Comparison of ENCODE assay signal across 12 cellular contexts in the genomic region with DNA sequence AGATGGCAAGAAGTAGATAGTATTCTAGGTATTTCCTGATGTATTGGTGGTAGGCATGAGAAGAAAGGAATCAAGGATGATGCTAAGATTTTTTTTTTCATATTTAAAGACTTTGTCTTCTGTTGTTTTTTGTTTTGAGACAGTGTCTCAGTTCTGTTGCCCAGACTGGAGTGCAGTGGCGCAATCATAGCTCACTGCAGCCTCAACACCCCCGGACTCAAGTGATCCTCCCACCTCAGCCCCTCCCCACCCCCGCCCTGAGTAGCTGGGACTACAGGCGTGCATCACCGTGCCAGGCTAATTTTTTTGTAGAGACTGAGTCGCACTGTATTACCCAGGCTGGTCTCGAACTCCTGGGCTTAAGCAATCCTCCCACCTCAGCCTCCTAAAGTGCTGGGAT. TPM values are rescaled to one million over a fixed set of nuclear protein-coding genes. Genes with fewer than 3 reads are reported as not detected.
DNase-seq lines count a peak whose midpoint lies in the region; ATAC-seq and TF ChIP-seq lines count a peak whose summit lies in the region.
"Had no signal": no experiment of that assay in that cellular context is flagged by ENCODE, and none has a peak within 500 bp of the region (broad histone marks: within the 10 kb centered on the region; RNA-seq: fewer than 3 reads in every experiment).

No MANE protein-coding gene starts in this region.

- H3K36me3 ChIP-seq in CD4-positive, alpha-beta memory T cell (ENCODE audit: insufficient read depth, low read length): no peaks in the 10 kb centered on the region
- peaks cover 0 to 7% (median 0%) of the 10 kb centered on the region in 3 experiments for H3K36me3 ChIP-seq in naive thymus-derived CD4-positive, alpha-beta T cell (ENCODE audit: control insufficient read depth in 2 of 3, insufficient read depth in 3 of 3, low read length in 3 of 3)

- no peak for ATAC-seq in activated T-helper 17 cell treated with anti-CD3 and anti-CD28 coated beads, Interleukin-2, amount 50 U/mL, for 72 hours (replicated peaks)
- no peak for ATAC-seq in naive thymus-derived CD4-positive, alpha-beta T cell
- ATAC-seq: HCT116 had no signal

- no peaks in the 10 kb centered on the region for H3K27me3 Mint-ChIP-seq in CD4-positive, alpha-beta memory T cell
- no peaks in the 10 kb centered on the region for H3K27me3 Mint-ChIP-seq in activated T-helper 17 cell treated with anti-CD3 and anti-CD28 coated beads, Interleukin-2, amount 50 U/mL, for 72 hours
- H3K27me3 Mint-ChIP-seq in naive thymus-derived CD4-positive, alpha-beta T cell: no peaks in the 10 kb centered on the region

- intact Hi-C loops in CD4-positive, alpha-beta memory T cell (cut with micrococcal nuclease): loop anchor here (5.0 kb wide), 4 partner anchors 51 to 236 kb away; partner anchors contain the start of genes AKR7A2, EMC1, MRTO4 and SLC66A1
- intact Hi-C loops in naive thymus-derived CD4-positive, alpha-beta T cell (cut with micrococcal nuclease): loop anchor here in 1 of 2 donors (10.0 kb wide), 1 partner anchor 533 kb away; the partner anchor contains the start of gene IFFO2

- peaks cover 10 to 17% of the 10 kb centered on the region in 2 donors for H3K36me3 Mint-ChIP-seq in CD4-positive, alpha-beta memory T cell
- H3K36me3 Mint-ChIP-seq in activated T-helper 17 cell treated with anti-CD3 and anti-CD28 coated beads, Interleukin-2, amount 50 U/mL, for 72 hours (ENCODE audit: low read depth): peaks cover 18% of the 10 kb centered on the region
- peaks cover 0 to 14% (median 11%) of the 10 kb centered on the region in 5 donors for H3K36me3 Mint-ChIP-seq in naive thymus-derived CD4-positive, alpha-beta T cell

- no peaks in the 10 kb centered on the region for H3K27me3 ChIP-seq in CD4-positive, alpha-beta memory T cell (ENCODE audit: insufficient read depth, low read length)
- H3K27me3 ChIP-seq in naive thymus-derived CD4-positive, alpha-beta T cell (ENCODE audit: control insufficient read depth in 2 of 2, insufficient read depth in 2 of 2, low read length in 2 of 2): no peaks in the 10 kb centered on the region

- H3K4me3 Mint-ChIP-seq in CD4-positive, alpha-beta memory T cell: peak overlapping the region in 5 of 8 donors; percentile 42 to 82 (median 77)
- peak overlapping the region; percentile 94 for H3K4me3 Mint-ChIP-seq in activated T-helper 17 cell treated with anti-CD3 and anti-CD28 coated beads, Interleukin-2, amount 50 U/mL, for 72 hours
- H3K4me3 Mint-ChIP-seq in naive thymus-derived CD4-positive, alpha-beta T cell: peak overlapping the region in 9 of 10 donors; percentile 56 to 97 (median 87)

- peak overlapping the region; percentile 22 for H3K27ac ChIP-seq in CD4-positive, alpha-beta memory T cell (ENCODE audit: low read depth, low read length)
- H3K27ac ChIP-seq in naive thymus-derived CD4-positive, alpha-beta T cell (ENCODE audit: low read depth, low read length): peak overlapping the region; percentile 61

- DNase-seq in AG10803 (ENCODE audit: low read depth) (peak; percentile 39), NCI-H1694 (lab: John Stamatoyannopoulos, UW) (no peak), HUDEP-2 (lab: John Stamatoyannopoulos, UW; ENCODE audit: unreplicated experiment in 76 of 76) (no peak), iPS-NIHi7 (ENCODE audit: extremely low spot score) (no peak), H4 (ENCODE audit: low spot score) (no peak)
- DNase-seq in CD4-positive, alpha-beta memory T cell: no peak
- DNase-seq in naive thymus-derived CD4-positive, alpha-beta T cell: peak in 1 of 9 donors; percentile 48
- DNase-seq: caudate nucleus, GF-D8, NCI-H1436 had no signal

- CTCF ChIA-PET in CD4-positive, alpha-beta memory T cell (lab: Charles Lee; ENCODE audit: partially characterized antibody): interaction anchor here (0.8 to 4.7 kb wide), 19 partner anchors 15 to 167 kb away, joined by 3 to 55 read pairs (median 4); no protein-coding TSS in a partner anchor
- CTCF ChIA-PET in naive thymus-derived CD4-positive, alpha-beta T cell (lab: Charles Lee): interaction anchor here (0.5 to 2.7 kb wide), 15 partner anchors 11 to 165 kb away, joined by 3 to 11 read pairs (median 4); no protein-coding TSS in a partner anchor

- peak overlapping the region; percentile 76 to 96 (median 91) for H3K27ac Mint-ChIP-seq in CD4-positive, alpha-beta memory T cell
- H3K27ac Mint-ChIP-seq in activated T-helper 17 cell treated with anti-CD3 and anti-CD28 coated beads, Interleukin-2, amount 50 U/mL, for 72 hours: no peak overlapping the region
- H3K27ac Mint-ChIP-seq in naive thymus-derived CD4-positive, alpha-beta T cell: peak overlapping the region in 8 of 9 donors; percentile 76 to 97 (median 90)

- H3K4me1 Mint-ChIP-seq in CD4-positive, alpha-beta memory T cell: peaks cover 32 to 65% (median 50%) of the 10 kb centered on the region in 4 donors
- peaks cover 29% of the 10 kb centered on the region for H3K4me1 Mint-ChIP-seq in activated T-helper 17 cell treated with anti-CD3 and anti-CD28 coated beads, Interleukin-2, amount 50 U/mL, for 72 hours
- H3K4me1 Mint-ChIP-seq in naive thymus-derived CD4-positive, alpha-beta T cell: peaks cover 41 to 67% (median 63%) of the 10 kb centered on the region in 7 donors

- H3K4me1 ChIP-seq in CD4-positive, alpha-beta memory T cell (ENCODE audit: insufficient read depth, low read length): peaks cover 37% of the 10 kb centered on the region
- peaks cover 29 to 33% of the 10 kb centered on the region in 2 donors for H3K4me1 ChIP-seq in naive thymus-derived CD4-positive, alpha-beta T cell (ENCODE audit: control insufficient read depth in 2 of 2, insufficient read depth in 2 of 2, low read length in 2 of 2)

- POLR2A ChIA-PET in CD4-positive, alpha-beta memory T cell (lab: Charles Lee; ENCODE audit: partially characterized antibody): interaction anchor here (0.7 to 23.9 kb wide), 8 partner anchors 12 to 159 kb away, joined by 3 to 734 read pairs (median 11); a partner anchor contains a TSS
- POLR2A ChIA-PET in naive thymus-derived CD4-positive, alpha-beta T cell (lab: Charles Lee): interaction anchor here (0.7 to 13.5 kb wide), 8 partner anchors 15 to 157 kb away, joined by 3 to 492 read pairs (median 3); a partner anchor contains a TSS

- no peaks in the 10 kb centered on the region for H3K9me3 ChIP-seq in CD4-positive, alpha-beta memory T cell (ENCODE audit: control insufficient read depth in 1 of 2, low read length in 2 of 2)
- H3K9me3 ChIP-seq in naive thymus-derived CD4-positive, alpha-beta T cell (ENCODE audit: control insufficient read depth in 2 of 3, low read length in 3 of 3): no peaks in the 10 kb centered on the region

- no peak overlapping the region for H3K4me3 ChIP-seq in AG10803 (ENCODE audit: low read length)
- no peak overlapping the region for H3K4me3 ChIP-seq in CD4-positive, alpha-beta memory T cell (ENCODE audit: low read length in 2 of 2)
- H3K4me3 ChIP-seq in naive thymus-derived CD4-positive, alpha-beta T cell (ENCODE audit: low read length): no peak overlapping the region

- no peaks in the 10 kb centered on the region for H3K9me3 Mint-ChIP-seq in CD4-positive, alpha-beta memory T cell
- no peaks in the 10 kb centered on the region for H3K9me3 Mint-ChIP-seq in activated T-helper 17 cell treated with anti-CD3 and anti-CD28 coated beads, Interleukin-2, amount 50 U/mL, for 72 hours
- H3K9me3 Mint-ChIP-seq in naive thymus-derived CD4-positive, alpha-beta T cell: peaks cover 0 to 2% (median 0%) of the 10 kb centered on the region in 11 donors

- TF ChIP-seq CTCF in AG10803 (conservative IDR thresholded peaks at IDR 0.05; ENCODE audit: low read length): no peak

RNA-seq across cellular contexts. Expression of gene CAPZB, which starts 2.8 kb away (rescaled TPM):
- 100 to 1,000 TPM; 244 to 255 TPM for total RNA-seq in CD4-positive, alpha-beta memory T cell
- polyA plus RNA-seq in CD4-positive, alpha-beta memory T cell: 100 to 1,000 TPM; 436 to 602 TPM
- total RNA-seq in activated T-helper 17 cell treated with anti-CD3 and anti-CD28 coated beads, Interleukin-2, amount 50 U/mL, for 72 hours: 100 to 1,000 TPM; 291 to 399 TPM
- 100 to 1,000 TPM; 216 to 519 (median 264) TPM for total RNA-seq in naive thymus-derived CD4-positive, alpha-beta T cell
- polyA plus RNA-seq in naive thymus-derived CD4-positive, alpha-beta T cell: 100 to 1,000 TPM; 522 to 559 TPM
- total RNA-seq in H4 (2014; rRNA removed; shearing (Covaris generic)): 165 and 184 TPM in 2 replicates
